14 cellular contexts compared by ENCODE assay signal in genomic region chr2:222440670-222441422, GRCh38. TPM values are rescaled to one million over a fixed set of nuclear protein-coding genes. Genes with fewer than 3 reads are reported as not detected.
DNase-seq lines count a peak whose midpoint lies in the region; ATAC-seq, FAIRE-seq and TF ChIP-seq lines count a peak whose summit lies in the region.
"Had no signal": no experiment of that assay in that cellular context is flagged by ENCODE, and none has a peak within 500 bp of the region (broad histone marks: within the 10 kb centered on the region; RNA-seq: fewer than 3 reads in every experiment).

No MANE protein-coding gene starts in this region.

- in situ Hi-C loops in GM23248 (cut with MboI): no loop called here

- H3K27me3 ChIP-seq in GM23248 (replicated peaks; ENCODE audit: insufficient read depth): 0 out of 2 replicates have a peak, but pooled peaks cover 2% of the 10 kb centered on the region
- no peaks in the 10 kb centered on the region for H3K27me3 ChIP-seq in testis
- H3K27me3 ChIP-seq: uterus had no signal

- H3K9me2 ChIP-seq in GM23248 (ENCODE audit: insufficient read depth): no peaks in the 10 kb centered on the region; the same call in 1 of the 2 replicates

- H3K4me1 Mint-ChIP-seq in stimulated activated memory B cell treated with anti-CD40 and anti-IgM and Interleukin-4, amounts not matched to agents 10 μg/mL and 1 μg/mL and 100 μg/mL, for 72 hours: peaks cover 19% of the 10 kb centered on the region
- H3K4me1 Mint-ChIP-seq in activated T-helper 1 cell treated with anti-CD3 and anti-CD28 coated beads, Interleukin-12 subunit alpha, Interleukin-12 subunit beta, Interleukin-2, Interleukin-4 antibody, amounts not matched to agents 30 ng/mL and 10 ng/mL and 1 ng/mL, durations not matched to agents 14 hours and 24 hours and 36 hours (ENCODE audit: low read depth): peaks cover 5% of the 10 kb centered on the region
- H3K4me1 Mint-ChIP-seq: activated B cell treated with CpG ODN at 0.5 μM for 24 hours, GM23338 had no signal

- H3K4me1 ChIP-seq in GM23248 (ENCODE audit: insufficient read depth) (peaks cover 5% of the 10 kb centered on the region; the same call in 1 of the 2 replicates), testis (no peaks in the 10 kb centered on the region)
- H3K4me1 ChIP-seq: prostate gland had no signal

- no peak overlapping the region for H3K4me2 ChIP-seq in GM23248 (ENCODE audit: unreplicated experiment)
- H3K4me2 ChIP-seq: GM23338 had no signal

- H4K20me1 ChIP-seq in GM23248 (ENCODE audit: insufficient read depth): no peaks in the 10 kb centered on the region

- no peak overlapping the region for H3K9ac ChIP-seq in GM23248

- no peaks in the 10 kb centered on the region for H3K36me3 ChIP-seq in GM23248 (ENCODE audit: low read depth)
- H3K36me3 ChIP-seq in testis (ENCODE audit: low read depth, missing control alignments): no peaks in the 10 kb centered on the region
- H3K36me3 ChIP-seq: prostate gland, uterus had no signal

- H3K9me3 Mint-ChIP-seq in stimulated activated memory B cell treated with anti-CD40 and anti-IgM and Interleukin-4, amounts not matched to agents 10 μg/mL and 1 μg/mL and 100 μg/mL, for 72 hours: no peaks in the 10 kb centered on the region
- peaks cover 4% of the 10 kb centered on the region for H3K9me3 Mint-ChIP-seq in activated T-helper 1 cell treated with anti-CD3 and anti-CD28 coated beads, Interleukin-12 subunit alpha, Interleukin-12 subunit beta, Interleukin-2, Interleukin-4 antibody, amounts not matched to agents 30 ng/mL and 10 ng/mL and 1 ng/mL, durations not matched to agents 14 hours and 24 hours and 36 hours
- H3K9me3 Mint-ChIP-seq: activated B cell treated with CpG ODN at 0.5 μM for 24 hours, GM23338 had no signal

- WGBS in GM23248 (ENCODE audit: low coverage in 1 of 2, low lambda C conversion rate in 2 of 2, missing lambda C conversion rate in 2 of 2), 2 experiments: 25 to 33% methylated on average over 4 of the region's 4 CpGs
- 43 to 55% methylated on average over 3 to 4 of the region's 4 CpGs for WGBS in testis, 2 donors

- no peak for ATAC-seq in stimulated activated memory B cell treated with anti-CD40 and anti-IgM and Interleukin-4, amounts not matched to agents 10 μg/mL and 1 μg/mL and 100 μg/mL, for 72 hours
- ATAC-seq: GM23338 had no signal

- H3K4me3 Mint-ChIP-seq in stimulated activated memory B cell treated with anti-CD40 and anti-IgM and Interleukin-4, amounts not matched to agents 10 μg/mL and 1 μg/mL and 100 μg/mL, for 72 hours: no peak overlapping the region
- H3K4me3 Mint-ChIP-seq in activated T-helper 1 cell treated with anti-CD3 and anti-CD28 coated beads, Interleukin-12 subunit alpha, Interleukin-12 subunit beta, Interleukin-2, Interleukin-4 antibody, amounts not matched to agents 30 ng/mL and 10 ng/mL and 1 ng/mL, durations not matched to agents 14 hours and 24 hours and 36 hours: no peak overlapping the region
- H3K4me3 Mint-ChIP-seq: activated B cell treated with CpG ODN at 0.5 μM for 24 hours, GM23338 had no signal

- intact Hi-C loops in testis (cut with DNase I; ENCODE audit: low total_unique reads): no loop called here
- intact Hi-C loops in activated T-helper 1 cell treated with anti-CD3 and anti-CD28 coated beads, Interleukin-12 subunit alpha, Interleukin-12 subunit beta, Interleukin-2, Interleukin-4 antibody, amounts not matched to agents 30 ng/mL and 10 ng/mL and 1 ng/mL, durations not matched to agents 14 hours and 24 hours and 36 hours (cut with micrococcal nuclease): no loop called here

- H3K79me2 ChIP-seq in GM23248 (ENCODE audit: insufficient read depth): no peaks in the 10 kb centered on the region

- no peaks in the 10 kb centered on the region for H3F3A ChIP-seq in GM23248 (ENCODE audit: insufficient read depth)

- H3K4me3 ChIP-seq in GM23248: no peak overlapping the region
- no peak overlapping the region for H3K4me3 ChIP-seq in foreskin fibroblast (ENCODE audit: low read depth in 1 of 2, low read length in 2 of 2)
- H3K4me3 ChIP-seq in testis: no peak overlapping the region
- H3K4me3 ChIP-seq: GM23338, prostate gland, uterus had no signal

- no peak overlapping the region for H3K27ac ChIP-seq in GM23248
- no peak overlapping the region for H3K27ac ChIP-seq in testis
- H3K27ac ChIP-seq: prostate gland, uterus had no signal

- H3K27me3 Mint-ChIP-seq in stimulated activated memory B cell treated with anti-CD40 and anti-IgM and Interleukin-4, amounts not matched to agents 10 μg/mL and 1 μg/mL and 100 μg/mL, for 72 hours: no peaks in the 10 kb centered on the region
- peaks cover 6% of the 10 kb centered on the region for H3K27me3 Mint-ChIP-seq in activated T-helper 1 cell treated with anti-CD3 and anti-CD28 coated beads, Interleukin-12 subunit alpha, Interleukin-12 subunit beta, Interleukin-2, Interleukin-4 antibody, amounts not matched to agents 30 ng/mL and 10 ng/mL and 1 ng/mL, durations not matched to agents 14 hours and 24 hours and 36 hours (ENCODE audit: insufficient read depth)
- H3K27me3 Mint-ChIP-seq: activated B cell treated with CpG ODN at 0.5 μM for 24 hours had no signal

- H2AFZ ChIP-seq in GM23248: no peak overlapping the region
- H2AFZ ChIP-seq: GM23338 had no signal

- no peak overlapping the region for H3K27ac Mint-ChIP-seq in stimulated activated memory B cell treated with anti-CD40 and anti-IgM and Interleukin-4, amounts not matched to agents 10 μg/mL and 1 μg/mL and 100 μg/mL, for 72 hours
- no peak overlapping the region for H3K27ac Mint-ChIP-seq in activated T-helper 1 cell treated with anti-CD3 and anti-CD28 coated beads, Interleukin-12 subunit alpha, Interleukin-12 subunit beta, Interleukin-2, Interleukin-4 antibody, amounts not matched to agents 30 ng/mL and 10 ng/mL and 1 ng/mL, durations not matched to agents 14 hours and 24 hours and 36 hours
- H3K27ac Mint-ChIP-seq: activated B cell treated with CpG ODN at 0.5 μM for 24 hours, GM23338 had no signal

- peaks cover 15% of the 10 kb centered on the region for H3K36me3 Mint-ChIP-seq in stimulated activated memory B cell treated with anti-CD40 and anti-IgM and Interleukin-4, amounts not matched to agents 10 μg/mL and 1 μg/mL and 100 μg/mL, for 72 hours
- H3K36me3 Mint-ChIP-seq in activated T-helper 1 cell treated with anti-CD3 and anti-CD28 coated beads, Interleukin-12 subunit alpha, Interleukin-12 subunit beta, Interleukin-2, Interleukin-4 antibody, amounts not matched to agents 30 ng/mL and 10 ng/mL and 1 ng/mL, durations not matched to agents 14 hours and 24 hours and 36 hours (ENCODE audit: low read depth): peaks cover 8% of the 10 kb centered on the region

- FAIRE-seq in RCC 7860 (lab: Jason Lieb, UNC): peak; percentile 95

- peak; percentile 66 for DNase-seq in GM23248
- peak; percentile 49 for DNase-seq in RCC 7860 (ENCODE audit: low spot score)
- peak; percentile 80 to 92 for DNase-seq in foreskin fibroblast
- peak; percentile 43 for DNase-seq in testis
- DNase-seq in NCI-H82 (lab: John Stamatoyannopoulos, UW): no peak
- DNase-seq in activated T-helper 1 cell treated with anti-CD3 and anti-CD28 coated beads, Interleukin-12 subunit alpha, Interleukin-12 subunit beta, Interleukin-2, Interleukin-4 antibody, amounts not matched to agents 30 ng/mL and 10 ng/mL and 1 ng/mL, durations not matched to agents 14 hours and 24 hours and 36 hours (ENCODE audit: low spot score): no peak
- DNase-seq: activated B cell treated with CpG ODN at 0.5 μM for 24 hours, cerebellar nuclear complex, NCI-H510A treated with DMSO at 0.1 percent for 48 hours, SHP77 treated with DMSO at 0.1 percent for 48 hours had no signal

- TF ChIP-seq CTCF in foreskin fibroblast (IDR thresholded peaks at IDR 0.05; ENCODE audit: low read depth, low read length): no peak
- no peak for TF ChIP-seq CTCF in testis (IDR thresholded peaks at IDR 0.05)

- no peak for TF ChIP-seq POLR2A in testis (IDR thresholded peaks at IDR 0.05)

- H3K9me3 ChIP-seq in GM23248 (ENCODE audit: low read depth) (no peaks in the 10 kb centered on the region), testis (no peaks in the 10 kb centered on the region)
- H3K9me3 ChIP-seq: prostate gland, uterus had no signal

RNA-seq across cellular contexts. Expression of gene SGPP2, which starts 16.5 kb away (rescaled TPM):
- not detected in 2 replicates for total RNA-seq in GM23248 (2014; rRNA removed; shearing (Covaris generic))
- polyA plus RNA-seq in GM23248 (2016; fragmentation: Nextera tagmentation; extraction: Ambion mirVana) (not detected in 2 replicates), testis (ENCODE audit: insufficient read depth, low read depth, low replicate concordance) (5.9 TPM)
- total RNA-seq in testis: 1 to 10 TPM; 3.0 to 3.1 TPM
- 29.5 and 31.2 TPM in 2 replicates for total RNA-seq in activated T-helper 1 cell treated with anti-CD3 and anti-CD28 coated beads, Interleukin-12 subunit alpha, Interleukin-12 subunit beta, Interleukin-2, Interleukin-4 antibody, amounts not matched to agents 30 ng/mL and 10 ng/mL and 1 ng/mL, durations not matched to agents 14 hours and 24 hours and 36 hours
- total RNA-seq: GM23338 had no signal

Comparison
In these comparisons a context has a peak if more than half of its experiments do, and no peak if none do; other contexts are left out.
1. DNase-seq: peak in GM23248 (single experiment), RCC 7860 (single experiment), foreskin fibroblast (2 of 2) and testis (single experiment); none in NCI-H82 (single experiment) and activated T-helper 1 cell treated with anti-CD3 and anti-CD28 coated beads, Interleukin-12 subunit alpha, Interleukin-12 subunit beta, Interleukin-2, Interleukin-4 antibody, amounts not matched to agents 30 ng/mL and 10 ng/mL and 1 ng/mL, durations not matched to agents 14 hours and 24 hours and 36 hours (single experiment).